Comparison of ENCODE assay signal across 8 cellular contexts in genomic region chr10:126062132-126063032, GRCh38.
DNase-seq lines count a peak whose midpoint lies in the region; ATAC-seq, FAIRE-seq and TF ChIP-seq lines count a peak whose summit lies in the region.

No MANE protein-coding gene starts in this region.

- intact Hi-C loops in posterior vena cava (cut with DNase I) = loop anchor here in 1 of 2 donors (5.0 kb wide), 1 partner anchor 1650 kb away; no protein-coding TSS in a partner anchor

- POLR2A ChIA-PET in HEK293T (lab: Yijun Ruan, JAX) = no interaction called here

- CTCF ChIA-PET in HEK293T (lab: Yijun Ruan, JAX) = no interaction called here

- DNase-seq in DMS53 treated with DMSO at 0.1 percent for 48 hours (lab: John Stamatoyannopoulos, UW; ENCODE audit: unreplicated experiment) (peak; percentile 47), frontal cortex (ENCODE audit: low spot score in 2 of 2) (peak; percentile 44 to 66), posterior vena cava (ENCODE audit: low spot score) (peak; percentile 98), HEK293T (ENCODE audit: extremely low spot score) (no peak)

- ATAC-seq in SK-N-SH treated with all-trans-retinoic acid at 6 μM for 48 hours = peak; percentile 74
- no peak for ATAC-seq in GM18873 (IDR thresholded peaks at IDR 0.05; ENCODE audit: low FRiP score, unreplicated experiment)
- ATAC-seq in GM18502 (IDR thresholded peaks at IDR 0.05; ENCODE audit: poor library complexity, unreplicated experiment) = no peak
- ATAC-seq in GM19328 (IDR thresholded peaks at IDR 0.05; ENCODE audit: unreplicated experiment) = no peak

- no peak for FAIRE-seq in frontal cortex (lab: Jason Lieb, UNC)

TF ChIP-seq in SK-N-SH treated with all-trans-retinoic acid at 6 μM for 48 hours, 23 proteins besides CTCF, POLR2A, EP300 and RAD21:
- no peak for TF ChIP-seq PATZ1 (CRISPR knock-in tag; IDR thresholded peaks at IDR 0.05; ENCODE audit: borderline replicate concordance)
- peak; percentile 57 for TF ChIP-seq ZFP3 (CRISPR knock-in tag; IDR thresholded peaks at IDR 0.05)
- peak; percentile 67; the same call in 1 of the 2 replicates for TF ChIP-seq CREB5 (CRISPR knock-in tag; IDR thresholded peaks at IDR 0.05; ENCODE audit: low read depth)
- TF ChIP-seq GLIS3 (CRISPR knock-in tag; IDR thresholded peaks at IDR 0.05) = 0 out of 2 replicates have a peak, but pooled peaks have one; percentile 60
- no peak for TF ChIP-seq RARB (CRISPR knock-in tag; IDR thresholded peaks at IDR 0.05)

TF ChIP-seq in HEK293T, 16 proteins besides CTCF, POLR2A, EP300 and RAD21:
- TF ChIP-seq FOXK2 (IDR thresholded peaks at IDR 0.05) = no peak
